Comparison of ENCODE assay signal across 8 cellular contexts in genomic region chr15:98779463-98780071, GRCh38.
DNase-seq lines count a peak whose midpoint lies in the region; ATAC-seq, FAIRE-seq and TF ChIP-seq lines count a peak whose summit lies in the region.

No MANE protein-coding gene starts in this region.

- intact Hi-C loops in heart right ventricle (cut with DNase I) = loop anchor here in 9 of 10 donors (2.0 to 10.0 kb wide), 15 partner anchors 62 to 298 kb away; partner anchors contain the start of gene IGF1R (in 1 of the 9)

- TF ChIP-seq POLR2A in H54 (IDR thresholded peaks at IDR 0.05; ENCODE audit: low read depth, low read length) = no peak

- WGBS in heart right ventricle, 2 donors = 25 to 37% methylated on average over 16 of the region's 16 CpGs

- no peaks in the 10 kb centered on the region for H3K27me3 ChIP-seq in heart right ventricle

- TF ChIP-seq CTCF in GM10266 (IDR thresholded peaks at IDR 0.05; ENCODE audit: control insufficient read depth, insufficient read depth, low read depth, missing control alignments) (peak; percentile 95), heart right ventricle (IDR thresholded peaks at IDR 0.05) (peak; percentile 82 to 97 (median 95))

- no peaks in the 10 kb centered on the region for H3K36me3 ChIP-seq in heart right ventricle

- H3K4me1 ChIP-seq in heart right ventricle = peaks cover 0 to 51% (median 42%) of the 10 kb centered on the region in 9 donors

- peak overlapping the region in 7 of 10 donors; percentile 6 to 56 (median 30) for H3K27ac ChIP-seq in heart right ventricle

- no peak overlapping the region for H3K4me3 ChIP-seq in heart right ventricle

- DNase-seq in GM10266 (ENCODE audit: extremely low spot score) (peak; percentile 68), H54 (ENCODE audit: insufficient read length, low spot score) (peak; percentile 54), LoVo (ENCODE audit: low spot score) (peak; percentile 78), SW480 (ENCODE audit: low spot score) (peak; percentile 70), heart right ventricle (peak; percentile 83 to 84), retina (peak; percentile 74), DMS153 (lab: John Stamatoyannopoulos, UW) (no peak)
- DNase-seq in activated naive CD8-positive, alpha-beta T cell treated with anti-CD3 and anti-CD28 coated beads, Interleukin-2, amount 50 U/mL, for 16 hours (ENCODE audit: low read depth, low spot score) = peak; percentile 43

- peak; percentile 41 for FAIRE-seq in H54 (lab: Jason Lieb, UNC)

- no peaks in the 10 kb centered on the region for H3K9me3 ChIP-seq in heart right ventricle

- ATAC-seq in heart right ventricle = peak; percentile 80 to 92 (median 90)
